ENCODE assay signal across 14 cellular contexts in the genomic region with DNA sequence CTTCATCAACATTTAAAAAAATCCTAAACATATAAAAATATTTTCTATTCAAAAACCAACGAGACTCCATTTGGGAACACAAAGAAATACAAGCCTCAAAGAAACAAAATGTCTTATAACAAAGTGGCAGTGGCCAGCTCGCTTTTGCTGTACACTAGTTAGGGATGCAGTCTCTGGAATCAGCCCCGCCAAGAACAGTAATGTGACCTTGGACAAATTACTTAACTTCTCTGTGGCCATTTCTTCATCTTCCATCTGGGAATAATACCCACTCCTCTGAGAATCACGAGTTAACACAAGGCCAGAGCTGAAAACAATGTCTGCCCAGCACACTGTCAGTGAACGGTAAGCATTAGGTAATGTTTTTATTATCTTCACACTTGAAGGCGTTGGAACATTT. TPM values are rescaled to one million over a fixed set of nuclear protein-coding genes. Genes with fewer than 3 reads are reported as not detected.
A peak's percentile ranks its signal among the peaks of the same experiment; 100 is the strongest.
DNase-seq lines count a peak whose midpoint lies in the region; ATAC-seq and TF ChIP-seq lines count a peak whose summit lies in the region.
"Had no signal": no experiment of that assay in that cellular context is flagged by ENCODE, and none has a peak within 500 bp of the region (broad histone marks: within the 10 kb centered on the region; RNA-seq: fewer than 3 reads in every experiment).

No MANE protein-coding gene starts in this region.

- H3K27me3 Mint-ChIP-seq in neural progenitor cell (ENCODE audit: insufficient read depth, low read depth): no peaks in the 10 kb centered on the region

- H3K36me3 ChIP-seq in HEK293 (ENCODE audit: control insufficient read depth in 2 of 2, insufficient read depth in 1 of 2, low read length in 2 of 2): no peaks in the 10 kb centered on the region
- no peaks in the 10 kb centered on the region for H3K36me3 ChIP-seq in muscle layer of colon (ENCODE audit: insufficient read depth, low read length)
- no peaks in the 10 kb centered on the region for H3K36me3 ChIP-seq in neural progenitor cell
- H3K36me3 ChIP-seq: left ventricle myocardium inferior, thyroid gland had no signal

- no peak for ATAC-seq in activated naive CD4-positive, alpha-beta T cell treated with anti-CD3 and anti-CD28 coated beads, Interleukin-2, amount 50 U/mL, for 72 hours
- ATAC-seq in HG03045 (IDR thresholded peaks at IDR 0.05; ENCODE audit: unreplicated experiment): no peak
- ATAC-seq: SK-N-SH treated with all-trans-retinoic acid at 6 μM for 48 hours had no signal

- H3K4me1 ChIP-seq in HEK293 (ENCODE audit: control insufficient read depth, insufficient read depth, low read length) (peaks cover 52% of the 10 kb centered on the region), muscle layer of colon (ENCODE audit: insufficient read depth, low read length) (peaks cover 65% of the 10 kb centered on the region), neural progenitor cell (peaks cover 22% of the 10 kb centered on the region)

- H3K9me3 ChIP-seq in HEK293 (ENCODE audit: control insufficient read depth, insufficient read depth, low read depth, low read length): no peaks in the 10 kb centered on the region
- no peaks in the 10 kb centered on the region for H3K9me3 ChIP-seq in muscle layer of colon (ENCODE audit: low read length)
- H3K9me3 ChIP-seq in neural progenitor cell (ENCODE audit: low read depth): no peaks in the 10 kb centered on the region
- H3K9me3 ChIP-seq: left ventricle myocardium inferior, thyroid gland had no signal

- no peak overlapping the region for H2AFZ ChIP-seq in neural progenitor cell (replicated peaks)

- no peaks in the 10 kb centered on the region for H3K9me3 Mint-ChIP-seq in activated naive CD4-positive, alpha-beta T cell treated with anti-CD3 and anti-CD28 coated beads, Interleukin-2, amount 50 U/mL, for 72 hours
- peaks cover 2% of the 10 kb centered on the region for H3K9me3 Mint-ChIP-seq in neural progenitor cell

- DNase-seq in AG10803 (ENCODE audit: low read depth): peak; percentile 22
- no peak for DNase-seq in activated naive CD4-positive, alpha-beta T cell treated with anti-CD3 and anti-CD28 coated beads, Interleukin-2, amount 50 U/mL, for 72 hours (ENCODE audit: low spot score in 2 of 2)
- DNase-seq in AG08396 (ENCODE audit: low spot score): no peak
- no peak for DNase-seq in EL
- no peak for DNase-seq in neural progenitor cell (ENCODE audit: low spot score)
- DNase-seq: DMS153, left ventricle myocardium inferior, NCI-H1930, NCI-H524 treated with DMSO at 0.1 percent for 48 hours, thyroid gland had no signal

- H3F3A ChIP-seq in neural progenitor cell (ENCODE audit: low read depth): peaks cover 12% of the 10 kb centered on the region

- peaks cover 24% of the 10 kb centered on the region for H3K4me1 Mint-ChIP-seq in neural progenitor cell

- peaks cover 63% of the 10 kb centered on the region for H4K20me1 ChIP-seq in neural progenitor cell (ENCODE audit: low read depth)

- no peak overlapping the region for H3K4me3 Mint-ChIP-seq in neural progenitor cell

- CTCF ChIA-PET in HEK293 (lab: Yijun Ruan, JAX): interaction anchor here (0.6 to 2.7 kb wide), 3 partner anchors 20 to 48 kb away, joined by 3 to 10 read pairs (median 6); no protein-coding TSS in a partner anchor

- H3K4me3 ChIP-seq in AG10803 (ENCODE audit: low read length) (no peak overlapping the region), HEK293 (ENCODE audit: low read depth, low read length) (no peak overlapping the region), muscle layer of colon (ENCODE audit: low read depth in 1 of 2, low read length in 2 of 2) (no peak overlapping the region), neural progenitor cell (no peak overlapping the region)
- H3K4me3 ChIP-seq: left ventricle myocardium inferior, thyroid gland had no signal

- no peak overlapping the region for H3K27ac ChIP-seq in HEK293 (ENCODE audit: extremely low read depth, low read depth, low read length)
- peak overlapping the region; percentile 32 for H3K27ac ChIP-seq in muscle layer of colon (ENCODE audit: low read depth, low read length)
- H3K27ac ChIP-seq in neural progenitor cell: no peak overlapping the region
- H3K27ac ChIP-seq: left ventricle myocardium inferior, thyroid gland had no signal

- POLR2A ChIA-PET in HEK293 (lab: Yijun Ruan, JAX): no interaction called here

- H3K36me3 Mint-ChIP-seq in activated naive CD4-positive, alpha-beta T cell treated with anti-CD3 and anti-CD28 coated beads, Interleukin-2, amount 50 U/mL, for 72 hours: peaks cover 18 to 35% of the 10 kb centered on the region in 2 donors
- peaks cover 3% of the 10 kb centered on the region for H3K36me3 Mint-ChIP-seq in neural progenitor cell

- H3K79me2 ChIP-seq in neural progenitor cell (ENCODE audit: low read depth): peaks cover 99% of the 10 kb centered on the region

- no peak for TF ChIP-seq CTCF in AG10803 (conservative IDR thresholded peaks at IDR 0.05; ENCODE audit: low read length)
- no peak for TF ChIP-seq CTCF in HEK293 (tag by site-specific recombination; IDR thresholded peaks at IDR 0.05)
- TF ChIP-seq CTCF in neural progenitor cell (IDR thresholded peaks at IDR 0.05): no peak

- peak overlapping the region; percentile 88 to 97 for H3K27ac Mint-ChIP-seq in activated naive CD4-positive, alpha-beta T cell treated with anti-CD3 and anti-CD28 coated beads, Interleukin-2, amount 50 U/mL, for 72 hours
- no peak overlapping the region for H3K27ac Mint-ChIP-seq in neural progenitor cell

- no peak overlapping the region for H3K4me2 ChIP-seq in neural progenitor cell

- H3K27me3 ChIP-seq in muscle layer of colon (ENCODE audit: control insufficient read depth in 1 of 2, insufficient read depth in 2 of 2, low read length in 2 of 2): no peaks in the 10 kb centered on the region
- H3K27me3 ChIP-seq in neural progenitor cell: no peaks in the 10 kb centered on the region
- H3K27me3 ChIP-seq: thyroid gland had no signal

- H3K9ac ChIP-seq in muscle layer of colon (ENCODE audit: low read length) (no peak overlapping the region), neural progenitor cell (no peak overlapping the region)

TF ChIP-seq in HEK293, 187 proteins besides CTCF, POLR2A, EP300 and RAD21 (continues in another document):
- TF ChIP-seq, protein P1, sequence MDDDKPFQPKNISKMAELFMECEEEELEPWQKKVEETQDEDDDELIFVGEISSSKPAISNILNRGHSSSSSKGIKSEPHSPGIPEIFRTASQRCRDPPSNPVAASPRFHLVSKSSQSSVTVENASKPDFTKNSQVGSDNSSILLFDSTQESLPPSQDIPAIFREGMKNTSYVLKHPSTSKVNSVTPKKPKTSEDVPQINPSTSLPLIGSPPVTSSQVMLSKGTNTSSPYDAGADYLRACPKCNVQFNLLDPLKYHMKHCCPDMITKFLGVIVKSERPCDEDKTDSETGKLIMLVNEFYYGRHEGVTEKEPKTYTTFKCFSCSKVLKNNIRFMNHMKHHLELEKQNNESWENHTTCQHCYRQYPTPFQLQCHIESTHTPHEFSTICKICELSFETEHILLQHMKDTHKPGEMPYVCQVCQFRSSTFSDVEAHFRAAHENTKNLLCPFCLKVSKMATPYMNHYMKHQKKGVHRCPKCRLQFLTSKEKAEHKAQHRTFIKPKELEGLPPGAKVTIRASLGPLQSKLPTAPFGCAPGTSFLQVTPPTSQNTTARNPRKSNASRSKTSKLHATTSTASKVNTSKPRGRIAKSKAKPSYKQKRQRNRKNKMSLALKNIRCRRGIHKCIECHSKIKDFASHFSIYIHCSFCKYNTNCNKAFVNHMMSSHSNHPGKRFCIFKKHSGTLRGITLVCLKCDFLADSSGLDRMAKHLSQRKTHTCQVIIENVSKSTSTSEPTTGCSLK (tag by site-specific recombination; IDR thresholded peaks at IDR 0.05): no peak
- TF ChIP-seq ZNF10 (tag by site-specific recombination; IDR thresholded peaks at IDR 0.05) (0 out of 2 replicates have a peak, but pooled peaks have one; percentile 29), MZF1 (tag by site-specific recombination; IDR thresholded peaks at IDR 0.05; ENCODE audit: borderline replicate concordance) (peak; percentile 92; the same call in 1 of the 2 replicates), ZNF548 (tag by site-specific recombination; IDR thresholded peaks at IDR 0.05) (no peak)
- TF ChIP-seq, protein P2, sequence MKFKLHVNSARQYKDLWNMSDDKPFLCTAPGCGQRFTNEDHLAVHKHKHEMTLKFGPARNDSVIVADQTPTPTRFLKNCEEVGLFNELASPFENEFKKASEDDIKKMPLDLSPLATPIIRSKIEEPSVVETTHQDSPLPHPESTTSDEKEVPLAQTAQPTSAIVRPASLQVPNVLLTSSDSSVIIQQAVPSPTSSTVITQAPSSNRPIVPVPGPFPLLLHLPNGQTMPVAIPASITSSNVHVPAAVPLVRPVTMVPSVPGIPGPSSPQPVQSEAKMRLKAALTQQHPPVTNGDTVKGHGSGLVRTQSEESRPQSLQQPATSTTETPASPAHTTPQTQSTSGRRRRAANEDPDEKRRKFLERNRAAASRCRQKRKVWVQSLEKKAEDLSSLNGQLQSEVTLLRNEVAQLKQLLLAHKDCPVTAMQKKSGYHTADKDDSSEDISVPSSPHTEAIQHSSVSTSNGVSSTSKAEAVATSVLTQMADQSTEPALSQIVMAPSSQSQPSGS (tag by site-specific recombination; IDR thresholded peaks at IDR 0.05; ENCODE audit: low read depth): peak; percentile 52; the same call in 1 of the 2 replicates

RNA-seq across cellular contexts. Expression of gene STAT5B, which starts 5.6 kb away (rescaled TPM):
- 100 to 1,000 TPM; 117 to 207 TPM for total RNA-seq in activated naive CD4-positive, alpha-beta T cell treated with anti-CD3 and anti-CD28 coated beads, Interleukin-2, amount 50 U/mL, for 72 hours
- total RNA-seq in neural progenitor cell (ENCODE audit: low replicate concordance): 90.7 and 96.4 TPM in 2 replicates

RNA-seq across cellular contexts. Expression of gene STAT5A, which starts 17.7 kb away (rescaled TPM):
- total RNA-seq in activated naive CD4-positive, alpha-beta T cell treated with anti-CD3 and anti-CD28 coated beads, Interleukin-2, amount 50 U/mL, for 72 hours: 100 to 1,000 TPM; 171 to 177 TPM
- total RNA-seq in neural progenitor cell (ENCODE audit: low replicate concordance): 6.7 and 10.0 TPM in 2 replicates

Comparison
In these comparisons a context has a peak if more than half of its experiments do, and no peak if none do; other contexts are left out.
1. RNA of gene STAT5A, which starts 17.7 kb away (total RNA-seq): 171 to 177 TPM in activated naive CD4-positive, alpha-beta T cell treated with anti-CD3 and anti-CD28 coated beads, Interleukin-2, amount 50 U/mL, for 72 hours; 6.7 to 10.0 TPM in neural progenitor cell; every median in the first group is over 10 times any median in the second.